8 cellular contexts compared by ENCODE assay signal in the genomic region with DNA sequence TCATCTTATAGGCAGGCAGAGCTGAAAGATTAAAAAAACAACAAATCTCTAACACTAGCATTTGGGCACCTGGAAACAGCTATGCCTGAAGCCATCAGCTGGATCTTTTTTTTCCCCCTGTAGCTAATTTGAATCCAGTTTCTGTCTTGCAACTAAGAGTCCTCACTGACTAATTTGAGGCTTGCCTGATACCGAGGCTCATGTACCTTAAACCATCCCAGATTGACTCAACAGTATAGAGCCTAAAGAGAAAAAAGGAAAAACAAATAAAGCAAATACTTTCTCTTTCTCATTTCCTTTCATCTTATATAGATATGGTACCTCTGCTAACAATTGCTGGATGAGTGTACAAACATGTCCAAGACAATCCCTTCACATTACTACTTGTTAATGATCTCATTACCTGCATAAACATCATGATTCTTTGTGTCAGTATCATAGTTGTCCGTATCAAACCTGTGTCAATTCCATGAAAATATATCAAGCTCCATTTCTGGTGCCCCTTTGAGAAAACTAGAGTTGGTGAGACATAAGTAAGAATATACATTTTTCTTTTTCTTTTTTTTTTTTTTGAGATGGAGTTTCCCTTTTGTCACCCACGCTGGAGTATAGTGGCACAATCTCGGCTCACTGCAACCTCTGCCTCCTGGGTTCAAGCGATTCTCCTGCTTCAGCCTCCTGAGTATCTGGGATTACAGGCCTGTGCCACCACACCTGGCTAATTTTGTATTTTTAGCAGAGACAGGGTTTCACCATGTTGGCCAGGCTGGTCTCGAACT. TPM values are rescaled to one million over a fixed set of nuclear protein-coding genes. Genes with fewer than 3 reads are reported as not detected.
A peak's percentile ranks its signal among the peaks of the same experiment; 100 is the strongest.
DNase-seq lines count a peak whose midpoint lies in the region; ATAC-seq and TF ChIP-seq lines count a peak whose summit lies in the region.

No MANE protein-coding gene starts in this region.

- peak overlapping the region; percentile 41 to 83 (median 62) for H3K27ac Mint-ChIP-seq in immature natural killer cell
- H3K27ac Mint-ChIP-seq in endodermal cell = no peak overlapping the region

- H3K4me3 ChIP-seq in OCI-LY3 (ENCODE audit: low read length) (no peak overlapping the region), endodermal cell (ENCODE audit: low read length) (no peak overlapping the region)

- H3K36me3 ChIP-seq in OCI-LY3 (replicated peaks; ENCODE audit: low read depth, low read length) = no peaks in the 10 kb centered on the region
- H3K36me3 ChIP-seq in endodermal cell (ENCODE audit: control insufficient read depth, insufficient read depth, low read length) = no peaks in the 10 kb centered on the region

- H3K9ac ChIP-seq in OCI-LY3 (ENCODE audit: low read length) (no peak overlapping the region), endodermal cell (ENCODE audit: extremely low read depth, low read length, poor library complexity, severe bottlenecking) (no peak overlapping the region)

- H3K4me1 Mint-ChIP-seq in immature natural killer cell (peaks cover 22 to 44% of the 10 kb centered on the region in 2 donors), endodermal cell (peaks cover 12% of the 10 kb centered on the region)

- no peaks in the 10 kb centered on the region for H4K20me1 ChIP-seq in OCI-LY3 (ENCODE audit: insufficient read depth, low read length)

- ATAC-seq in GM18505 (IDR thresholded peaks at IDR 0.05; ENCODE audit: unreplicated experiment) = peak; percentile 63
- ATAC-seq in GM21723 (IDR thresholded peaks at IDR 0.05; ENCODE audit: unreplicated experiment) = peak; percentile 71

- H3K4me1 ChIP-seq in OCI-LY3 (ENCODE audit: low read length) (peaks cover 29% of the 10 kb centered on the region), endodermal cell (ENCODE audit: control insufficient read depth, insufficient read depth, low read length) (peaks cover 12% of the 10 kb centered on the region)

- no peak for TF ChIP-seq POLR2A in GM18505 (IDR thresholded peaks at IDR 0.05; ENCODE audit: borderline replicate concordance, extremely low read depth, insufficient read depth, insufficient read length)

- H3K36me3 Mint-ChIP-seq in immature natural killer cell = no peaks in the 10 kb centered on the region
- no peaks in the 10 kb centered on the region for H3K36me3 Mint-ChIP-seq in endodermal cell (ENCODE audit: low read depth)

- no peaks in the 10 kb centered on the region for H3K79me2 ChIP-seq in OCI-LY3 (ENCODE audit: low read length)

- TF ChIP-seq CTCF in OCI-LY3 (IDR thresholded peaks at IDR 0.05; ENCODE audit: low read depth, low read length) (no peak), endodermal cell (conservative IDR thresholded peaks at IDR 0.05) (no peak)

- H3K27me3 Mint-ChIP-seq in immature natural killer cell (ENCODE audit: low read depth in 3 of 3) (peaks cover 12 to 13% (median 12%) of the 10 kb centered on the region in 3 donors), endodermal cell (ENCODE audit: insufficient read depth) (peaks cover 29% of the 10 kb centered on the region)

- H3K4me3 Mint-ChIP-seq in immature natural killer cell (no peak overlapping the region), endodermal cell (no peak overlapping the region)

- H3K27me3 ChIP-seq in OCI-LY3 (ENCODE audit: low read depth, low read length) = peaks cover 44% of the 10 kb centered on the region
- H3K27me3 ChIP-seq in endodermal cell (ENCODE audit: control insufficient read depth, insufficient read depth, low read length, poor library complexity, severe bottlenecking) = peaks cover 7% of the 10 kb centered on the region

- H3K9me3 ChIP-seq in OCI-LY3 (ENCODE audit: insufficient read depth, low read length) (no peaks in the 10 kb centered on the region), endodermal cell (ENCODE audit: control insufficient read depth, low read length) (no peaks in the 10 kb centered on the region)

- no peak overlapping the region for H2AFZ ChIP-seq in OCI-LY3 (ENCODE audit: low read depth, low read length)

- H3K9me3 Mint-ChIP-seq in immature natural killer cell (no peaks in the 10 kb centered on the region), endodermal cell (no peaks in the 10 kb centered on the region)

- DNase-seq in immature natural killer cell (no peak), endodermal cell (no peak), CD1c-positive myeloid dendritic cell (ENCODE audit: extremely low spot score) (no peak), NCI-H748 treated with DMSO at 0.1 percent for 48 hours (lab: John Stamatoyannopoulos, UW) (no peak), hippocampal formation (lab: John Stamatoyannopoulos, UW) (no peak)

- WGBS in endodermal cell (ENCODE audit: insufficient coverage in 1 of 2, insufficient read length in 1 of 2), 2 experiments = 81 to 95% methylated on average over 4 to 6 of the region's 6 CpGs

- H3K27ac ChIP-seq in OCI-LY3 (ENCODE audit: low read length) = no peak overlapping the region; the same call in 1 of the 2 replicates
- no peak overlapping the region for H3K27ac ChIP-seq in endodermal cell (ENCODE audit: low read depth, low read length)

- H3K4me2 ChIP-seq in OCI-LY3 (ENCODE audit: low read length) = peak overlapping the region; percentile 48

RNA-seq across cellular contexts. Expression of gene BHLHE40, which starts 43.1 kb away (rescaled TPM):
- polyA plus RNA-seq in immature natural killer cell = 10 to 100 TPM; 51.4 to 91.9 (median 64.4) TPM
- total RNA-seq in endodermal cell = 1 to 10 TPM; 2.6 to 2.9 TPM
- 8.3 TPM for polyA plus RNA-seq in endodermal cell (2013, experiment 1 of 2)
- polyA plus RNA-seq in endodermal cell (2013, experiment 2 of 2) = 14.0 TPM
